In genomic region chr11:18332302-18332701, GRCh38 we compare ENCODE assay signal across 16 cellular contexts. TPM values are rescaled to one million over a fixed set of nuclear protein-coding genes. Genes with fewer than 3 reads are reported as not detected.
DNase-seq lines count a peak whose midpoint lies in the region; TF ChIP-seq lines count a peak whose summit lies in the region.
"Had no signal": no experiment of that assay in that cellular context is flagged by ENCODE, and none has a peak within 500 bp of the region (broad histone marks: within the 10 kb centered on the region; RNA-seq: fewer than 3 reads in every experiment).

No MANE protein-coding gene starts in this region.

- H3K4me1 Mint-ChIP-seq in activated CD4-positive, alpha-beta memory T cell treated with anti-CD3 and anti-CD28 coated beads for 36 hours (ENCODE audit: low read depth), result peaks cover 52% of the 10 kb centered on the region
- H3K4me1 Mint-ChIP-seq in endothelial cell (ENCODE audit: unreplicated experiment), result peaks cover 4% of the 10 kb centered on the region
- no peaks in the 10 kb centered on the region for H3K4me1 Mint-ChIP-seq in Caco-2 (ENCODE audit: low read depth, unreplicated experiment)

- no TSS peak for BruUV-seq in Caco-2 (replicated peaks; lab: Mats Ljungman, UMichigan)

- H3K9me3 ChIP-seq in BLaER1, result no peaks in the 10 kb centered on the region
- no peaks in the 10 kb centered on the region for H3K9me3 ChIP-seq in iPS-20b (ENCODE audit: insufficient read depth, low read depth, low read length)
- H3K9me3 ChIP-seq in Caco-2, result no peaks in the 10 kb centered on the region

- H3K27ac Mint-ChIP-seq in activated CD4-positive, alpha-beta memory T cell treated with anti-CD3 and anti-CD28 coated beads for 36 hours, result peak overlapping the region; percentile 78
- H3K27ac Mint-ChIP-seq in endothelial cell (ENCODE audit: unreplicated experiment) (no peak overlapping the region), Caco-2 (ENCODE audit: unreplicated experiment) (no peak overlapping the region)

- POLR2A ChIA-PET in GM10248 (lab: Yijun Ruan, JAX), result interaction anchor here (0.6 kb wide), 1 partner anchor 172 kb away, joined by 3 read pairs; no protein-coding TSS in a partner anchor
- POLR2A ChIA-PET in activated CD4-positive, alpha-beta memory T cell treated with anti-CD3 and anti-CD28 coated beads for 36 hours (lab: Charles Lee), result no interaction called here
- POLR2A ChIA-PET in Caco-2 (lab: Charles Lee), result no interaction called here

- DNase-seq in GM10248 (ENCODE audit: extremely low spot score), result peak; percentile 17
- DNase-seq in activated CD4-positive, alpha-beta memory T cell treated with anti-CD3 and anti-CD28 coated beads for 36 hours, result no peak
- DNase-seq in midbrain (lab: John Stamatoyannopoulos, UW), result no peak
- DNase-seq in GM20000 (ENCODE audit: low spot score), result no peak
- DNase-seq in endothelial cell (ENCODE audit: low spot score), result no peak
- DNase-seq in Caco-2, result no peak
- DNase-seq: aorta, C1 segment of cervical spinal cord, foreskin fibroblast, GDM1, kidney, OCI-M1, retina, SW 1271 had no signal

- peak overlapping the region; percentile 25; the same call in 1 of the 2 replicates for H3K4me2 ChIP-seq in BLaER1

- H3K27me3 ChIP-seq in BLaER1 (no peaks in the 10 kb centered on the region), iPS-20b (ENCODE audit: insufficient read depth, low read length) (no peaks in the 10 kb centered on the region), Caco-2 (replicated peaks; ENCODE audit: control insufficient read depth, insufficient read depth, low read length) (no peaks in the 10 kb centered on the region)

- no peak overlapping the region for H3K4me3 Mint-ChIP-seq in activated CD4-positive, alpha-beta memory T cell treated with anti-CD3 and anti-CD28 coated beads for 36 hours
- no peak overlapping the region for H3K4me3 Mint-ChIP-seq in endothelial cell (ENCODE audit: unreplicated experiment)
- H3K4me3 Mint-ChIP-seq in Caco-2 (ENCODE audit: unreplicated experiment), result no peak overlapping the region

- peaks cover 37% of the 10 kb centered on the region for H3K4me1 ChIP-seq in BLaER1
- 0 out of 2 replicates have a peak, but pooled peaks cover 5% of the 10 kb centered on the region for H3K4me1 ChIP-seq in iPS-20b (ENCODE audit: insufficient read depth, low read length)
- no peaks in the 10 kb centered on the region for H3K4me1 ChIP-seq in Caco-2

- H3K27me3 Mint-ChIP-seq in activated CD4-positive, alpha-beta memory T cell treated with anti-CD3 and anti-CD28 coated beads for 36 hours, result no peaks in the 10 kb centered on the region
- H3K27me3 Mint-ChIP-seq in endothelial cell (ENCODE audit: unreplicated experiment), result no peaks in the 10 kb centered on the region
- no peaks in the 10 kb centered on the region for H3K27me3 Mint-ChIP-seq in Caco-2 (ENCODE audit: insufficient read depth, unreplicated experiment)

- no peaks in the 10 kb centered on the region for H3K9me3 Mint-ChIP-seq in activated CD4-positive, alpha-beta memory T cell treated with anti-CD3 and anti-CD28 coated beads for 36 hours
- no peaks in the 10 kb centered on the region for H3K9me3 Mint-ChIP-seq in endothelial cell (ENCODE audit: unreplicated experiment)
- H3K9me3 Mint-ChIP-seq in Caco-2 (ENCODE audit: unreplicated experiment), result no peaks in the 10 kb centered on the region

- H3K27ac ChIP-seq in BLaER1 (no peak overlapping the region), iPS-20b (ENCODE audit: low read length) (no peak overlapping the region)

- no peak overlapping the region for H3K4me3 ChIP-seq in BLaER1
- no peak overlapping the region for H3K4me3 ChIP-seq in iPS-20b (ENCODE audit: low read length)
- H3K4me3 ChIP-seq in Caco-2 (ENCODE audit: low read depth, low read length), result no peak overlapping the region

- peaks cover 49% of the 10 kb centered on the region for H3K36me3 Mint-ChIP-seq in activated CD4-positive, alpha-beta memory T cell treated with anti-CD3 and anti-CD28 coated beads for 36 hours
- H3K36me3 Mint-ChIP-seq in endothelial cell (ENCODE audit: low read depth, unreplicated experiment) (peaks cover 29% of the 10 kb centered on the region), Caco-2 (ENCODE audit: insufficient read depth, unreplicated experiment) (peaks cover 70% of the 10 kb centered on the region)

- peaks cover 60% of the 10 kb centered on the region for H4K20me1 ChIP-seq in BLaER1

- CTCF ChIA-PET in GM10248 (lab: Yijun Ruan, JAX) (interaction anchor here (1.1 kb wide), 1 partner anchor 17 kb away, joined by 3 read pairs; no protein-coding TSS in a partner anchor), Caco-2 (lab: Charles Lee) (interaction anchor here (0.7 kb wide), 1 partner anchor 125 kb away, joined by 3 read pairs; no protein-coding TSS in a partner anchor)
- CTCF ChIA-PET in activated CD4-positive, alpha-beta memory T cell treated with anti-CD3 and anti-CD28 coated beads for 36 hours (lab: Charles Lee), result interaction anchor here (0.8 to 1.9 kb wide), 2 partner anchors 89 to 202 kb away, joined by 3 to 10 read pairs; no protein-coding TSS in a partner anchor

- H3K36me3 ChIP-seq in BLaER1, result peaks cover 93% of the 10 kb centered on the region
- H3K36me3 ChIP-seq in iPS-20b (ENCODE audit: insufficient read depth, low read depth, low read length), result peaks cover 65% of the 10 kb centered on the region
- no peaks in the 10 kb centered on the region; the same call in none of the 2 replicates for H3K36me3 ChIP-seq in Caco-2 (ENCODE audit: control insufficient read depth, insufficient read depth, low read length)

- intact Hi-C loops in activated CD4-positive, alpha-beta memory T cell treated with anti-CD3 and anti-CD28 coated beads for 36 hours (cut with micrococcal nuclease), result no loop called here
- intact Hi-C loops in Caco-2 (cut with micrococcal nuclease; ENCODE audit: unreplicated experiment), result no loop called here

- no peak for TF ChIP-seq CTCF in GM10248 (IDR thresholded peaks at IDR 0.05; ENCODE audit: control extremely low read depth, extremely low read depth, low read depth, missing control alignments)
- TF ChIP-seq CTCF in GM20000 (IDR thresholded peaks at IDR 0.05; ENCODE audit: extremely low read depth, missing control alignments), result no peak
- TF ChIP-seq CTCF in endothelial cell (IDR thresholded peaks at IDR 0.05; ENCODE audit: unreplicated experiment), result no peak
- no peak for TF ChIP-seq CTCF in Caco-2 (IDR thresholded peaks at IDR 0.05; ENCODE audit: insufficient read depth in 1 of 2, low read depth in 1 of 2, low read length in 1 of 2, severe bottlenecking in 1 of 2, unreplicated experiment in 1 of 2)

- H3K9ac ChIP-seq in BLaER1 (no peak overlapping the region), iPS-20b (ENCODE audit: low read depth, low read length) (peak overlapping the region; percentile 46; the same call in 1 of the 2 replicates)

RNA-seq across cellular contexts. Expression of gene GTF2H1, which starts 9.9 kb away (rescaled TPM):
- 10 to 100 TPM; 37.3 to 39.5 TPM for total RNA-seq in activated CD4-positive, alpha-beta memory T cell treated with anti-CD3 and anti-CD28 coated beads for 36 hours
- 35.9 TPM for total RNA-seq in endothelial cell (ENCODE audit: unreplicated experiment)
- total RNA-seq in Caco-2 (2022), result 63.0 and 72.0 TPM in 2 replicates

RNA-seq across cellular contexts. Expression of gene HPS5, which starts 10.4 kb away (rescaled TPM):
- total RNA-seq in activated CD4-positive, alpha-beta memory T cell treated with anti-CD3 and anti-CD28 coated beads for 36 hours, result 10 to 100 TPM; 19.9 to 20.9 TPM
- total RNA-seq in endothelial cell (ENCODE audit: unreplicated experiment) (14.7 TPM), Caco-2 (2022) (17.5 TPM in 2 replicates)
